ENCODE assay signal across 34 cellular contexts in the genomic region with DNA sequence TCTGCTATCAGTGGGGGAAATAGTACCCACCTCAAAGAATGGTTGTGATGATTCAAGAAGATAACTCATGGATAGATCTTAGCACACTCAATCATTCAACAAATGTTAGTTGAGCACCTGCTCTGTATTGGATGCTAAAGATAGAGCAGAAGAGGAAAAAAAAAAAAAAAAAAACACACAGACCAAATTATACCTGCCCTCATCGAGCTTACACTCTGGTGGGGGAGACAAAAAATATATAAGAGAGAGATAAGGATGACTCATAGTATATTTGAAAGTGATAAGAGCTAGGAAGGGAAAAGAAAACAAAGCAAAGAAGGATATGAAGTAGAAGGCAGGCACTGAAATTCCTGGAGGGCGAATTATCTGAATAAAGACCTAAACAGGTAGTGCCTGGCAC.
"Had no signal": no experiment of that assay in that cellular context is flagged by ENCODE, and none has a peak within 500 bp of the region (broad histone marks: within the 10 kb centered on the region; RNA-seq: fewer than 3 reads in every experiment).

No MANE protein-coding gene starts in this region.

- H3K9ac ChIP-seq: KMS-11 had no signal

- DNase-seq: Karpas-422, Kasumi-1, MG63, MM.1S, MV-4-11, NCI-H1048, NCI-H1092, NCI-H1092 treated with DMSO at 0.1 percent for 48 hours, NCI-H1105, NCI-H1105 treated with DMSO at 0.1 percent for 48 hours, NCI-H1417 treated with DMSO at 0.1 percent for 48 hours, NCI-H1436, NCI-H1436 treated with DMSO at 0.1 percent for 48 hours, NCI-H146, NCI-H1694, NCI-H1694 treated with DMSO at 0.1 percent for 48 hours, NCI-H187 treated with DMSO at 0.1 percent for 48 hours, NCI-H1930, NCI-H2029, NCI-H2029 treated with DMSO at 0.1 percent for 48 hours, NCI-H2081, NCI-H2081 treated with DMSO at 0.1 percent for 48 hours, NCI-H2107, NCI-H2171, NCI-H2171 treated with DMSO at 0.1 percent for 48 hours, NCI-H2227 treated with DMSO at 0.1 percent for 48 hours, NCI-H226, NCI-H345, NCI-H446 treated with DMSO at 0.1 percent for 48 hours, NCI-H510A, NCI-H510A treated with DMSO at 0.1 percent for 48 hours, NCI-H524, NCI-H524 treated with DMSO at 0.1 percent for 48 hours had no signal

- H3K9me3 ChIP-seq: MG63 had no signal

- H3K27me3 ChIP-seq: MG63 had no signal

- H3K4me3 ChIP-seq: MG63 had no signal

- H3K36me3 ChIP-seq: MG63 had no signal

- H3K4me2 ChIP-seq: KMS-11 had no signal

- H3K27ac ChIP-seq: KMS-11 had no signal
